In genomic region chr3:9809615-9810356, GRCh38 we compare ENCODE assay signal across 8 cellular contexts.
DNase-seq lines count a peak whose midpoint lies in the region; ATAC-seq and TF ChIP-seq lines count a peak whose summit lies in the region.

A gene with protein sequence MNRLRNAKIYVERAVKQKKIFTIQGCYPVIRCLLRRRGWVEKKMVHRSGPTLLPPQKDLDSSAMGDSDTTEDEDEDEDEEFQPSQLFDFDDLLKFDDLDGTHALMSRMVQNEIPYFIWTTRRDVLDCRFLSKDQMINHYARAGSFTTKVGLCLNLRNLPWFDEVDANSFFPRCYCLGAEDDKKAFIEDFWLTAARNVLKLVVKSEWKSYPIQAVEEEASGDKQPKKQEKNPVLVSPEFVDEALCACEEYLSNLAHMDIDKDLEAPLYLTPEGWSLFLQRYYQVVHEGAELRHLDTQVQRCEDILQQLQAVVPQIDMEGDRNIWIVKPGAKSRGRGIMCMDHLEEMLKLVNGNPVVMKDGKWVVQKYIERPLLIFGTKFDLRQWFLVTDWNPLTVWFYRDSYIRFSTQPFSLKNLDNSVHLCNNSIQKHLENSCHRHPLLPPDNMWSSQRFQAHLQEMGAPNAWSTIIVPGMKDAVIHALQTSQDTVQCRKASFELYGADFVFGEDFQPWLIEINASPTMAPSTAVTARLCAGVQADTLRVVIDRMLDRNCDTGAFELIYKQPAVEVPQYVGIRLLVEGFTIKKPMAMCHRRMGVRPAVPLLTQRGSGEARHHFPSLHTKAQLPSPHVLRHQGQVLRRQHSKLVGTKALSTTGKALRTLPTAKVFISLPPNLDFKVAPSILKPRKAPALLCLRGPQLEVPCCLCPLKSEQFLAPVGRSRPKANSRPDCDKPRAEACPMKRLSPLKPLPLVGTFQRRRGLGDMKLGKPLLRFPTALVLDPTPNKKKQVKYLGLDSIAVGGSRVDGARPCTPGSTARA (plus strand): TSS chr3:9810262. CDS start chr3:9810662, 400 bp downstream.

- DNase-seq in GM12864 (ENCODE audit: low read depth) (no peak), NCI-H2227 (lab: John Stamatoyannopoulos, UW; ENCODE audit: unreplicated experiment) (peak; percentile 77), dedifferentiated amniotic fluid mesenchymal stem cell (ENCODE audit: extremely low spot score) (peak; percentile 41), kidney tubule cell (ENCODE audit: low spot score) (peak; percentile 83), SIG-M5 (lab: John Stamatoyannopoulos, UW) (no peak)
- DNase-seq in activated CD4-positive, alpha-beta T cell treated with anti-CD3 and anti-CD28 coated beads for 48 hours = peak; percentile 54
- peak; percentile 25 for DNase-seq in stimulated activated CD4-positive, alpha-beta T cell treated with anti-CD3 and anti-CD28 coated beads, Interleukin-1b, Interleukin-23, amount 100 ng/mL, for 48 hours

- peak; percentile 50 for ATAC-seq in HG02571 (IDR thresholded peaks at IDR 0.05; ENCODE audit: unreplicated experiment)

- TF ChIP-seq CTCF in GM12864 (IDR thresholded peaks at IDR 0.05; ENCODE audit: low read depth, low read length, missing control alignments) = no peak

- H3K4me3 ChIP-seq in GM12864 (ENCODE audit: low read depth, low read length) = peak within 1 kb of the TSS; percentile 61

Comparison
In these comparisons a context has a peak if more than half of its experiments do, and no peak if none do; other contexts are left out.
1. DNase-seq: peak in NCI-H2227 (single experiment), activated CD4-positive, alpha-beta T cell treated with anti-CD3 and anti-CD28 coated beads for 48 hours (single experiment), dedifferentiated amniotic fluid mesenchymal stem cell (single experiment), kidney tubule cell (single experiment) and stimulated activated CD4-positive, alpha-beta T cell treated with anti-CD3 and anti-CD28 coated beads, Interleukin-1b, Interleukin-23, amount 100 ng/mL, for 48 hours (single experiment); none in GM12864 (single experiment) and SIG-M5 (single experiment).